Comparison of ENCODE assay signal across 8 cellular contexts in genomic region chr5:173055983-173056782, GRCh38. TPM values are rescaled to one million over a fixed set of nuclear protein-coding genes. Genes with fewer than 3 reads are reported as not detected.
DNase-seq lines count a peak whose midpoint lies in the region; ATAC-seq and TF ChIP-seq lines count a peak whose summit lies in the region.

Gene CREBRF, plus strand, starts transcription at chr5:173056352. Its CDS starts 24,424 bp downstream, at chr5:173080776.

- no peak for TF ChIP-seq CTCF in CD14-positive monocyte (IDR thresholded peaks at IDR 0.05)

- ATAC-seq in GM19395 (IDR thresholded peaks at IDR 0.05; ENCODE audit: unreplicated experiment) (peak; percentile 72), HG03558 (IDR thresholded peaks at IDR 0.05; ENCODE audit: extremely low read depth, unreplicated experiment) (peak; percentile 54), left lobe of liver (peak; percentile 79)

- H3K27ac Mint-ChIP-seq in CD14-positive monocyte: peak within 1 kb of the TSS; percentile 93 to 98 (median 97)
- peak within 1 kb of the TSS; percentile 94 for H3K27ac Mint-ChIP-seq in activated CD4-positive, alpha-beta T cell treated with anti-CD3 and anti-CD28 coated beads, Interleukin-2, amount 10 ng/mL, durations not matched to agents 7 days and 5 days

- intact Hi-C loops in CD14-positive monocyte (cut with micrococcal nuclease): loop anchor here (2.0 to 5.0 kb wide), 5 partner anchors 19 to 89 kb away; partner anchors contain the start of genes ATP6V0E1 (in 1 of the 2) and BNIP1 (in 1 of the 2)

- peaks cover 18% of the 10 kb centered on the region for H3K4me1 Mint-ChIP-seq in CD14-positive monocyte
- H3K4me1 Mint-ChIP-seq in activated CD4-positive, alpha-beta T cell treated with anti-CD3 and anti-CD28 coated beads, Interleukin-2, amount 10 ng/mL, durations not matched to agents 7 days and 5 days: peaks cover 45% of the 10 kb centered on the region

- peaks cover 5 to 8% of the 10 kb centered on the region in 2 donors for H3K36me3 Mint-ChIP-seq in CD14-positive monocyte
- peaks cover 2% of the 10 kb centered on the region for H3K36me3 Mint-ChIP-seq in activated CD4-positive, alpha-beta T cell treated with anti-CD3 and anti-CD28 coated beads, Interleukin-2, amount 10 ng/mL, durations not matched to agents 7 days and 5 days (ENCODE audit: low read depth)

- H3K9me3 Mint-ChIP-seq in CD14-positive monocyte: no peaks in the 10 kb centered on the region
- H3K9me3 Mint-ChIP-seq in activated CD4-positive, alpha-beta T cell treated with anti-CD3 and anti-CD28 coated beads, Interleukin-2, amount 10 ng/mL, durations not matched to agents 7 days and 5 days: no peaks in the 10 kb centered on the region

- peak within 1 kb of the TSS; percentile 90 to 94 for H3K4me3 Mint-ChIP-seq in CD14-positive monocyte
- peak within 1 kb of the TSS; percentile 95 for H3K4me3 Mint-ChIP-seq in activated CD4-positive, alpha-beta T cell treated with anti-CD3 and anti-CD28 coated beads, Interleukin-2, amount 10 ng/mL, durations not matched to agents 7 days and 5 days

- DNase-seq in CD14-positive monocyte (ENCODE audit: low spot score) (peak; percentile 98), NCI-H748 (lab: John Stamatoyannopoulos, UW; ENCODE audit: unreplicated experiment) (peak; percentile 97), cortex of kidney (lab: John Stamatoyannopoulos, UW) (peak; percentile 48), left lobe of liver (ENCODE audit: low spot score) (peak; percentile 99)
- peak; percentile 98 for DNase-seq in activated CD4-positive, alpha-beta T cell treated with anti-CD3 and anti-CD28 coated beads, Interleukin-2, amount 10 ng/mL, durations not matched to agents 7 days and 5 days
- peak; percentile 97 for DNase-seq in stimulated activated CD4-positive, alpha-beta T cell treated with anti-CD3 and anti-CD28 coated beads, Interleukin-2, amount 100 ng/mL, for 24 hours

- CTCF ChIA-PET in activated CD4-positive, alpha-beta T cell treated with anti-CD3 and anti-CD28 coated beads, Interleukin-2, amount 10 ng/mL, durations not matched to agents 7 days and 5 days (lab: Charles Lee): interaction anchor here (1.4 to 1.8 kb wide), 2 partner anchors 22 to 73 kb away, joined by 4 to 6 read pairs; partner anchors contain the start of gene ATP6V0E1

- H3K27me3 Mint-ChIP-seq in CD14-positive monocyte (ENCODE audit: low read depth in 3 of 3): peaks cover under 1 to 4% (median 3%) of the 10 kb centered on the region in 3 donors
- H3K27me3 Mint-ChIP-seq in activated CD4-positive, alpha-beta T cell treated with anti-CD3 and anti-CD28 coated beads, Interleukin-2, amount 10 ng/mL, durations not matched to agents 7 days and 5 days: peaks cover 3% of the 10 kb centered on the region

- POLR2A ChIA-PET in activated CD4-positive, alpha-beta T cell treated with anti-CD3 and anti-CD28 coated beads, Interleukin-2, amount 10 ng/mL, durations not matched to agents 7 days and 5 days (lab: Charles Lee): interaction anchor here (1.5 kb wide), 1 partner anchor 72 kb away, joined by 10 read pairs; the partner anchor contains the start of gene ATP6V0E1

RNA-seq across cellular contexts. Expression of gene CREBRF, which starts in this region (rescaled TPM):
- polyA plus RNA-seq in CD14-positive monocyte: 10 to 100 TPM; 23.1 to 27.6 TPM
- 10 to 100 TPM; 17.1 to 18.7 TPM for total RNA-seq in activated CD4-positive, alpha-beta T cell treated with anti-CD3 and anti-CD28 coated beads, Interleukin-2, amount 10 ng/mL, durations not matched to agents 7 days and 5 days
- total RNA-seq in left lobe of liver: 10.2 TPM

Comparison
In these comparisons a context has a peak if more than half of its experiments do, and no peak if none do; other contexts are left out.
1. Peak in every context shown above with its lines: DNase-seq and ATAC-seq.
2. DNase-seq: peak in every context shown above with its lines; median percentile 99 in left lobe of liver; 98 in CD14-positive monocyte; 98 in activated CD4-positive, alpha-beta T cell treated with anti-CD3 and anti-CD28 coated beads, Interleukin-2, amount 10 ng/mL, durations not matched to agents 7 days and 5 days; 97 in NCI-H748; 97 in stimulated activated CD4-positive, alpha-beta T cell treated with anti-CD3 and anti-CD28 coated beads, Interleukin-2, amount 100 ng/mL, for 24 hours; 48 in cortex of kidney.